ENCODE assay signal across 8 cellular contexts in the genomic region with DNA sequence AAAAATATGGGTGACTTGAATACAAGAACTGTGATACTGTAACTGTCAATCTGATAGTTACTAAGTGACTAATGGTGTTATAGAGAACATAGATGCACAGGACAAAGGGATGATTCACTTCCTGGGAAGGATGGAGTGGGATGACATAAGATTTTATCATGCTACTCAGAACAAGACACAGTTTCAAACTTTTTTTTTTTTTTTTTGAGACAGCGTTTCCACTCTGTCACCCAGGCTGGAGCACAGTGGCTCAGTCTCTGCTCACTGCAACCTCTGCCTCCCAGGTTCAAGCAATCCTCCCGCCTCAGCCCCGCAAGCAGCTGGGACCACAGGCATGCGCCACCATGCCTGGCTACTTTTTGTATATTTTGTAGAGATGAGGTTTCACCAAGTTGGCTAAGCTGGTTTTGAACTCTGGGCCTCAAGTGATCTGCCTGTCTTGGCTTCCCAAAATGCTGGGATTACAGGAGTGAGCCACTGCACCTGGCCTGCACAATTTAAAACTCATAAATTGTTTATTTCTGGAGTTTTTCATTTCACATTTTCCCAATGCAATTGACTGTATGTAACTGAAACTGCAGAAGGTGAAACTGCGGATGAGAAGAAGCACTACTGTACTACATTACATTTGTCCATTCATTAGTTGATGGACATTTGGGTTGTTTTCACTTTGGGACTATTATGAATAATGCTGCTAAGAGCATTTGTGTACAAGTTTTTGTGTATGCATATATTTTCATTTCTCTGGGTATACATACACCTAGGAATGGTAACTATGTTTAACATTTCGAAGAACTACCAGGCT. TPM values are rescaled to one million over a fixed set of nuclear protein-coding genes. Genes with fewer than 3 reads are reported as not detected.
DNase-seq lines count a peak whose midpoint lies in the region; ATAC-seq, FAIRE-seq and TF ChIP-seq lines count a peak whose summit lies in the region.

No MANE protein-coding gene starts in this region.

- dilution Hi-C loops in keratinocyte (cut with MboI; ENCODE audit: extremely low pct_ligation_motif_present, low sequenced_read_pairs): no loop called here

- H3K27ac Mint-ChIP-seq in activated T-cell treated with anti-CD3 and anti-CD28 coated beads, Interleukin-2, amount 50 U/mL, for 24 hours: peak overlapping the region; percentile 98

- peak overlapping the region; percentile 64 for H3K4me3 Mint-ChIP-seq in activated T-cell treated with anti-CD3 and anti-CD28 coated beads, Interleukin-2, amount 50 U/mL, for 24 hours

- H3K27ac ChIP-seq in keratinocyte (ENCODE audit: control insufficient read depth, insufficient read depth, low read length): peak overlapping the region; percentile 39

- H3K4me3 ChIP-seq in keratinocyte (ENCODE audit: control insufficient read depth in 2 of 3, extremely low read depth in 1 of 3, insufficient read depth in 2 of 3, low read depth in 1 of 3, low read length in 3 of 3): no peak overlapping the region

- no peaks in the 10 kb centered on the region for H3K27me3 Mint-ChIP-seq in activated T-cell treated with anti-CD3 and anti-CD28 coated beads, Interleukin-2, amount 50 U/mL, for 24 hours

- H3K36me3 ChIP-seq in keratinocyte (ENCODE audit: control insufficient read depth in 2 of 2, extremely low read depth in 1 of 2, insufficient read depth in 2 of 2, low read length in 2 of 2): no peaks in the 10 kb centered on the region

- H3K4me2 ChIP-seq in keratinocyte (ENCODE audit: control insufficient read depth, extremely low read depth, insufficient read depth, low read depth, low read length): no peak overlapping the region

- ATAC-seq in HG02798 (IDR thresholded peaks at IDR 0.05; ENCODE audit: poor library complexity, unreplicated experiment) (no peak), GM19395 (IDR thresholded peaks at IDR 0.05; ENCODE audit: unreplicated experiment) (no peak)

- no peaks in the 10 kb centered on the region for H3K9me1 ChIP-seq in keratinocyte (ENCODE audit: control insufficient read depth, extremely low read depth, insufficient read depth, low read length)

- peak; percentile 83 for FAIRE-seq in keratinocyte (lab: Jason Lieb, UNC)

- no peaks in the 10 kb centered on the region for H4K20me1 ChIP-seq in keratinocyte (ENCODE audit: control insufficient read depth, extremely low read depth, insufficient read depth, low read length)

- no peaks in the 10 kb centered on the region for H3K79me2 ChIP-seq in keratinocyte (ENCODE audit: control insufficient read depth, insufficient read depth, low read length)

- no peaks in the 10 kb centered on the region for H3K9me3 ChIP-seq in keratinocyte (ENCODE audit: control insufficient read depth, low read depth, low read length)

- peaks cover 7% of the 10 kb centered on the region for H3K9me3 Mint-ChIP-seq in activated T-cell treated with anti-CD3 and anti-CD28 coated beads, Interleukin-2, amount 50 U/mL, for 24 hours

- peaks cover 70% of the 10 kb centered on the region for H3K4me1 Mint-ChIP-seq in activated T-cell treated with anti-CD3 and anti-CD28 coated beads, Interleukin-2, amount 50 U/mL, for 24 hours (ENCODE audit: low read depth)

- no peak overlapping the region for H3K9ac ChIP-seq in keratinocyte (ENCODE audit: control insufficient read depth, extremely low read depth, insufficient read depth, low read length)

- no peaks in the 10 kb centered on the region for H3K27me3 ChIP-seq in keratinocyte (ENCODE audit: control insufficient read depth, extremely low read depth, insufficient read depth, low read length)

- DNase-seq in A172 (ENCODE audit: low spot score): peak; percentile 94
- peak; percentile 26 for DNase-seq in LoVo (ENCODE audit: low spot score)
- DNase-seq in activated T-cell treated with anti-CD3 and anti-CD28 coated beads, Interleukin-2, amount 50 U/mL, for 24 hours: peak; percentile 68
- DNase-seq in keratinocyte (ENCODE audit: low read depth, low spot score): peak; percentile 84
- no peak for DNase-seq in SHP77 (lab: John Stamatoyannopoulos, UW)
- DNase-seq in NCI-H1417 (lab: John Stamatoyannopoulos, UW): no peak

- no peak overlapping the region for H2AFZ ChIP-seq in keratinocyte (ENCODE audit: control insufficient read depth, low read length)

- H3K4me1 ChIP-seq in keratinocyte (ENCODE audit: control insufficient read depth, extremely low read depth, insufficient read depth, low read length): peaks cover 21% of the 10 kb centered on the region

- H3K36me3 Mint-ChIP-seq in activated T-cell treated with anti-CD3 and anti-CD28 coated beads, Interleukin-2, amount 50 U/mL, for 24 hours (ENCODE audit: low read depth): peaks cover 7% of the 10 kb centered on the region

- no peak for TF ChIP-seq CTCF in keratinocyte (optimal IDR thresholded peaks at IDR 0.05 in 1 of 3, IDR thresholded peaks at IDR 0.05 in 1 of 3, conservative IDR thresholded peaks at IDR 0.05 in 1 of 3; ENCODE audit: extremely low read depth in 1 of 3, insufficient read depth in 2 of 3, low read length in 3 of 3)

RNA-seq across cellular contexts. Expression of a gene that starts 40.6 kb away (rescaled TPM):
- not detected in 2 replicates for total RNA-seq in A172 (2014; rRNA removed; shearing (Covaris generic))
- not detected in 3 replicates for polyA plus RNA-seq in keratinocyte
- not detected for polyA plus RNA-seq in keratinocyte (2011; ENCODE audit: low read depth)
- not detected in 2 replicates for polyA plus RNA-seq in keratinocyte (2011; cell fraction: cytosol; rRNA removed)
- not detected in 2 replicates for polyA plus RNA-seq in keratinocyte (2011; cell fraction: nucleus; rRNA removed)
- not detected in 2 replicates for polyA plus RNA-seq in keratinocyte (2012; ENCODE audit: low replicate concordance)
- polyA minus RNA-seq in keratinocyte: not detected in 3 replicates
- not detected for polyA minus RNA-seq in keratinocyte (2011; cell fraction: cytosol; rRNA and poly(A)+ RNA removed)
- not detected in 2 replicates for polyA minus RNA-seq in keratinocyte (2011; cell fraction: nucleus; rRNA and poly(A)+ RNA removed)

RNA-seq across cellular contexts. Expression of a gene that starts 47.2 kb away (rescaled TPM):
- 5.3 and 9.4 TPM in 2 replicates for total RNA-seq in A172 (2014; rRNA removed; shearing (Covaris generic))
- polyA plus RNA-seq in keratinocyte: 7.5 to 8.6 TPM (median 7.5 TPM) in 3 replicates
- polyA plus RNA-seq in keratinocyte (2011; ENCODE audit: low read depth): 3.1 TPM
- 6.2 and 9.2 TPM in 2 replicates for polyA plus RNA-seq in keratinocyte (2011; cell fraction: cytosol; rRNA removed)
- polyA plus RNA-seq in keratinocyte (2011; cell fraction: nucleus; rRNA removed): 13.3 and 15.1 TPM in 2 replicates
- polyA plus RNA-seq in keratinocyte (2012; ENCODE audit: low replicate concordance): 5.1 and 5.5 TPM in 2 replicates
- 11.5 to 23.3 TPM (median 20.1 TPM) in 3 replicates for polyA minus RNA-seq in keratinocyte
- 13.4 TPM for polyA minus RNA-seq in keratinocyte (2011; cell fraction: cytosol; rRNA and poly(A)+ RNA removed)
- 12.1 and 20.5 TPM in 2 replicates for polyA minus RNA-seq in keratinocyte (2011; cell fraction: nucleus; rRNA and poly(A)+ RNA removed)

Comparison
In these comparisons a context has a peak if more than half of its experiments do, and no peak if none do; other contexts are left out.
1. DNase-seq: peak in A172 (single experiment), LoVo (single experiment), activated T-cell treated with anti-CD3 and anti-CD28 coated beads, Interleukin-2, amount 50 U/mL, for 24 hours (single experiment) and keratinocyte (single experiment); none in SHP77 (0 of 2) and NCI-H1417 (0 of 3).